Comparison of ENCODE assay signal across 23 cellular contexts in genomic region chr10:93758911-93759410, GRCh38. TPM values are rescaled to one million over a fixed set of nuclear protein-coding genes. Genes with fewer than 3 reads are reported as not detected.
DNase-seq lines count a peak whose midpoint lies in the region; TF ChIP-seq lines count a peak whose summit lies in the region.
"Had no signal": no experiment of that assay in that cellular context is flagged by ENCODE, and none has a peak within 500 bp of the region (broad histone marks: within the 10 kb centered on the region; RNA-seq: fewer than 3 reads in every experiment).

No MANE protein-coding gene starts in this region.

- DNase-seq in left kidney (ENCODE audit: low read depth, low spot score), result peak; percentile 21
- DNase-seq in tibial artery, result no peak
- DNase-seq in NCI-H2196 treated with DMSO at 0.1 percent for 48 hours (lab: John Stamatoyannopoulos, UW; ENCODE audit: unreplicated experiment), result no peak
- DNase-seq in adrenal gland, result no peak
- DNase-seq in GM10248 (ENCODE audit: extremely low spot score), result no peak
- DNase-seq: activated CD4-positive, alpha-beta T cell treated with anti-CD3 and anti-CD28 coated beads for 48 hours; activated naive CD8-positive, alpha-beta T cell treated with anti-CD3 and anti-CD28 coated beads, Interleukin-2, amount 50 U/mL, for 24 hours; CD8-positive, alpha-beta memory T cell; DMS79 treated with DMSO at 0.1 percent for 48 hours; effector CD8-positive, alpha-beta T cell; heart left ventricle; naive B cell; NCI-H2029 treated with DMSO at 0.1 percent for 48 hours; NCI-H510A; stimulated activated CD4-positive, alpha-beta T cell treated with anti-CD3 and anti-CD28 coated beads, Interleukin-4, amount 100 ng/mL, for 4 hours had no signal

- no peaks in the 10 kb centered on the region for H3K27me3 ChIP-seq in tibial artery
- H3K27me3 ChIP-seq in adrenal gland, result no peaks in the 10 kb centered on the region
- H3K27me3 ChIP-seq: cardiac muscle cell had no signal

- no peak overlapping the region for H3K27ac ChIP-seq in HEK293 (ENCODE audit: extremely low read depth, low read depth, low read length)
- peak overlapping the region; percentile 82 for H3K27ac ChIP-seq in cingulate gyrus (ENCODE audit: low read depth, low read length)
- H3K27ac ChIP-seq in tibial artery, result peak overlapping the region; percentile 47 to 51
- no peak overlapping the region for H3K27ac ChIP-seq in adrenal gland
- H3K27ac ChIP-seq: cardiac muscle cell, esophagus muscularis mucosa, prostate gland had no signal

- H3K9me3 ChIP-seq in HEK293 (ENCODE audit: control insufficient read depth, insufficient read depth, low read depth, low read length), result no peaks in the 10 kb centered on the region
- no peaks in the 10 kb centered on the region for H3K9me3 ChIP-seq in tibial artery
- no peaks in the 10 kb centered on the region for H3K9me3 ChIP-seq in adrenal gland (replicated peaks in 1 of 3)
- H3K9me3 ChIP-seq: esophagus muscularis mucosa, heart left ventricle, prostate gland had no signal

- TF ChIP-seq CTCF in HEK293 (tag by site-specific recombination; IDR thresholded peaks at IDR 0.05) (no peak), tibial artery (IDR thresholded peaks at IDR 0.05) (no peak), adrenal gland (IDR thresholded peaks at IDR 0.05) (no peak), GM10248 (IDR thresholded peaks at IDR 0.05; ENCODE audit: control extremely low read depth, extremely low read depth, low read depth, missing control alignments) (no peak)

- H3K4me1 ChIP-seq in HEK293 (ENCODE audit: control insufficient read depth, insufficient read depth, low read length) (peaks cover 3% of the 10 kb centered on the region; the same call in 1 of the 2 replicates), tibial artery (peaks cover 0 to 30% (median 6%) of the 10 kb centered on the region in 4 donors), adrenal gland (replicated peaks in 1 of 2) (no peaks in the 10 kb centered on the region)
- H3K4me1 ChIP-seq: prostate gland had no signal

- POLR2A ChIA-PET in HEK293 (lab: Yijun Ruan, JAX) (no interaction called here), GM10248 (lab: Yijun Ruan, JAX) (no interaction called here)

- CTCF ChIA-PET in HEK293 (lab: Yijun Ruan, JAX) (interaction anchor here (0.7 to 1.7 kb wide), 4 partner anchors 10 to 150 kb away, joined by 3 to 7 read pairs (median 3); no protein-coding TSS in a partner anchor), GM10248 (lab: Yijun Ruan, JAX) (interaction anchor here (1.3 kb wide), 2 partner anchors 10 to 204 kb away, joined by 3 to 6 read pairs; no protein-coding TSS in a partner anchor)

- TF ChIP-seq POLR2A in adrenal gland (IDR thresholded peaks at IDR 0.05), result no peak

- H3K36me3 ChIP-seq in HEK293 (ENCODE audit: control insufficient read depth in 2 of 2, insufficient read depth in 1 of 2, low read length in 2 of 2), result no peaks in the 10 kb centered on the region
- no peaks in the 10 kb centered on the region for H3K36me3 ChIP-seq in tibial artery
- H3K36me3 ChIP-seq in adrenal gland (replicated peaks in 1 of 2), result no peaks in the 10 kb centered on the region
- H3K36me3 ChIP-seq: cardiac muscle cell, esophagus muscularis mucosa, heart left ventricle, prostate gland had no signal

- H3K4me3 ChIP-seq in HEK293 (ENCODE audit: low read depth, low read length), result no peak overlapping the region
- H3K4me3 ChIP-seq in tibial artery, result peak overlapping the region; percentile 37 to 51
- no peak overlapping the region for H3K4me3 ChIP-seq in adrenal gland
- H3K4me3 ChIP-seq: cardiac muscle cell, prostate gland had no signal

- 65 to 75% (median 71%) methylated on average over 4 of the region's 4 CpGs for WGBS in adrenal gland, 4 donors

- intact Hi-C loops in tibial artery (cut with DNase I; ENCODE audit: low total_unique reads), result no loop called here
- intact Hi-C loops in adrenal gland (cut with DNase I), result no loop called here

TF ChIP-seq in HEK293, 187 proteins besides CTCF, POLR2A, EP300 and RAD21:
- no peak for TF ChIP-seq ZNF266 (tag by site-specific recombination; IDR thresholded peaks at IDR 0.05; ENCODE audit: low read depth)
- TF ChIP-seq ZBTB44 (tag by site-specific recombination; IDR thresholded peaks at IDR 0.05), result 0 out of 2 replicates have a peak, but pooled peaks have one; percentile 5
- 0 out of 2 replicates have a peak, but pooled peaks have one; percentile 27 for TF ChIP-seq ZNF660 (tag by site-specific recombination; IDR thresholded peaks at IDR 0.05)
TF ChIP-seq in HEK293: peak in this region for 2.

RNA-seq across cellular contexts. Expression of gene LGI1, which starts 1.2 kb away (rescaled TPM):
- 1 to 10 TPM in 1 of 8 donors, under 1 TPM in 3, not detected in 4; 0.38 to 1.5 (median 0.75) TPM for total RNA-seq in adrenal gland
- polyA plus RNA-seq in adrenal gland, result 1 to 10 TPM; 1.4 to 5.9 (median 5.0) TPM
- total RNA-seq: activated T-helper 2 cell treated with anti-CD3 and anti-CD28 coated beads, Interferon-gamma antibody, Interleukin-2, Interleukin-4, amounts not matched to agents 10 μg/mL and 5 μg/mL and 100 μg/mL, durations not matched to agents 14 hours and 24 hours and 36 hours; cardiac muscle cell; CD8-positive, alpha-beta memory T cell; lung microvascular endothelial cell had no signal
- polyA plus RNA-seq: cardiac muscle cell; CD8-positive, alpha-beta memory T cell; smooth muscle cell had no signal

RNA-seq across cellular contexts. Expression of gene FRA10AC1, which starts 56.6 kb away (rescaled TPM):
- 10 to 100 TPM in 6 of 8 donors, 1 to 10 TPM in 2; 3.3 to 73.4 (median 12.2) TPM for total RNA-seq in adrenal gland
- 10 to 100 TPM; 13.6 to 27.0 (median 13.6) TPM for polyA plus RNA-seq in adrenal gland

Comparison
In these comparisons a context has a peak if more than half of its experiments do, and no peak if none do; other contexts are left out.
1. H3K27ac ChIP-seq: peak in cingulate gyrus (single experiment) and tibial artery (2 of 2); none in HEK293 (single experiment) and adrenal gland (0 of 5).
2. H3K4me3 ChIP-seq: peak in tibial artery (2 of 2); none in HEK293 (single experiment) and adrenal gland (0 of 4).